ENCODE assay signal across 9 cellular contexts in the genomic region with DNA sequence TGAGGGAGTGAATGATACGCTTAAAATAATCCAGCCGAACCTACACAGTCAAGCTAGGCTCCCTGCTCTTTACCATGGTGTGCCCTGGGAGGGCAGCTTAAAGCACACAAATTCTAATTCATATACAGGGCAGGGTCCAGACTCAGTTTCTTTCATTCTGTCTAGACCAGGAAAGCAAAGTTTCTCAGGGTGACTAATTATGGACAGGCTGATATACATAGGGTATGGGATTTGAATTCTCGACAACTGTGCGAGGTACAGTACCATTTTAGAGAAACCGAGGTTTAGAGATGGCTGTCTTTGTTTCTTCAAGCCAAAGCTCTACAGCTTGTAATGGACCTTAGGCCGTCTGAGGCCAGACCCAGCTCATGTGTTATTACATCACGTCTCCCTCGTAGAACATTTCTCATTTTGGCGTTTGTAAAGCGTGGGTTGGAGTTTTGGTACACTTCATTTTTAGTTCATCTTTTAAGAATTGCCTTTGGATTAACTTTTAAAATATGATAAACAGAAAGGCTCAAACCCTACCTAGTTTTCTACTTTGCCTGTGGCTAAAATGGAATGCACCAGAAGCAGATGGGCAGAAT. TPM values are rescaled to one million over a fixed set of nuclear protein-coding genes. Genes with fewer than 3 reads are reported as not detected.
DNase-seq lines count a peak whose midpoint lies in the region; ATAC-seq and TF ChIP-seq lines count a peak whose summit lies in the region.
"Had no signal": no experiment of that assay in that cellular context is flagged by ENCODE, and none has a peak within 500 bp of the region (broad histone marks: within the 10 kb centered on the region; RNA-seq: fewer than 3 reads in every experiment).

No MANE protein-coding gene starts in this region.

- peaks cover 49% of the 10 kb centered on the region for H3K4me1 Mint-ChIP-seq in activated T-cell treated with anti-CD3 and anti-CD28 coated beads, Interleukin-2, amount 50 U/mL, for 72 hours (ENCODE audit: low read depth)

- H3K36me3 ChIP-seq in iPS-15b (ENCODE audit: control insufficient read depth, insufficient read depth, low read length) (no peaks in the 10 kb centered on the region), spleen (peaks cover 0 to 28% (median 0%) of the 10 kb centered on the region in 6 donors)

- no peak overlapping the region for H3K9ac ChIP-seq in iPS-15b (ENCODE audit: low read depth, low read length)

- DNase-seq in Jurkat, Clone E6-1 (ENCODE audit: low read depth, low spot score): no peak
- peak; percentile 15 to 25 for DNase-seq in activated T-cell treated with anti-CD3 and anti-CD28 coated beads, Interleukin-2, amount 50 U/mL, for 72 hours
- DNase-seq in spleen (no peak), T-helper 9 cell (no peak), NCI-H82 (lab: John Stamatoyannopoulos, UW) (no peak), DMS53 treated with DMSO at 0.1 percent for 48 hours (lab: John Stamatoyannopoulos, UW; ENCODE audit: unreplicated experiment) (no peak)
- DNase-seq: NCI-H1694 had no signal

- no peaks in the 10 kb centered on the region for H3K4me1 ChIP-seq in iPS-15b (ENCODE audit: control insufficient read depth, insufficient read depth, low read length)
- peaks cover 15 to 94% (median 74%) of the 10 kb centered on the region in 6 donors for H3K4me1 ChIP-seq in spleen

- H3K9me3 Mint-ChIP-seq in activated T-cell treated with anti-CD3 and anti-CD28 coated beads, Interleukin-2, amount 50 U/mL, for 72 hours: no peaks in the 10 kb centered on the region

- intact Hi-C loops in spleen (cut with DNase I; ENCODE audit: low total_unique reads): loop anchor here (10.0 kb wide), 2 partner anchors 318 to 658 kb away; no protein-coding TSS in a partner anchor

- H3K4me3 Mint-ChIP-seq in activated T-cell treated with anti-CD3 and anti-CD28 coated beads, Interleukin-2, amount 50 U/mL, for 72 hours: peak overlapping the region; percentile 92 to 97

- H3K4me3 ChIP-seq in Jurkat, Clone E6-1 (ENCODE audit: low read length): peak overlapping the region; percentile 87
- H3K4me3 ChIP-seq in iPS-15b (ENCODE audit: low read depth, low read length) (peak overlapping the region; percentile 69), spleen (peak overlapping the region; percentile 43 to 91 (median 78))

- TF ChIP-seq POLR2A in spleen (IDR thresholded peaks at IDR 0.05): no peak

- 23 to 46% (median 29%) methylated on average over 10 of the region's 10 CpGs for WGBS in spleen, 5 donors

- no peak for ATAC-seq in activated T-cell treated with anti-CD3 and anti-CD28 coated beads, Interleukin-2, amount 50 U/mL, for 72 hours (replicated peaks in 1 of 2)
- no peak for ATAC-seq in GM19467 (IDR thresholded peaks at IDR 0.05; ENCODE audit: unreplicated experiment)

- H3K27ac Mint-ChIP-seq in activated T-cell treated with anti-CD3 and anti-CD28 coated beads, Interleukin-2, amount 50 U/mL, for 72 hours: peak overlapping the region; percentile 99

- H3K36me3 Mint-ChIP-seq in activated T-cell treated with anti-CD3 and anti-CD28 coated beads, Interleukin-2, amount 50 U/mL, for 72 hours (ENCODE audit: insufficient read depth in 2 of 2): peaks cover 45 to 60% of the 10 kb centered on the region in 2 donors

- peak overlapping the region; percentile 58 to 97 (median 90) for H3K27ac ChIP-seq in spleen

- peaks cover 52% of the 10 kb centered on the region for H3K27me3 ChIP-seq in iPS-15b (ENCODE audit: control insufficient read depth, insufficient read depth, low read length)
- peaks cover 0 to 22% (median 0%) of the 10 kb centered on the region in 7 donors for H3K27me3 ChIP-seq in spleen (replicated peaks in 1 of 7)

- no peak for TF ChIP-seq CTCF in spleen (IDR thresholded peaks at IDR 0.05 in 8 of 11, conservative IDR thresholded peaks at IDR 0.05 in 3 of 11)

- no peaks in the 10 kb centered on the region for H3K9me3 ChIP-seq in iPS-15b (ENCODE audit: control insufficient read depth, insufficient read depth, low read length)
- H3K9me3 ChIP-seq in spleen: no peaks in the 10 kb centered on the region

- H3K27me3 Mint-ChIP-seq in activated T-cell treated with anti-CD3 and anti-CD28 coated beads, Interleukin-2, amount 50 U/mL, for 72 hours (ENCODE audit: low read depth): no peaks in the 10 kb centered on the region

RNA-seq across cellular contexts. Expression of a gene that starts 2.8 kb away (rescaled TPM):
- polyA plus RNA-seq in Jurkat, Clone E6-1 (2012; ENCODE audit: insufficient read depth, insufficient read length): 22.7 TPM
- 10 to 100 TPM; 42.3 to 59.5 TPM for total RNA-seq in activated T-cell treated with anti-CD3 and anti-CD28 coated beads, Interleukin-2, amount 50 U/mL, for 72 hours
- total RNA-seq in spleen: 100 to 1,000 TPM in 1 of 7 donors, 10 to 100 TPM in 6; 32.9 to 108 (median 36.9) TPM
- polyA plus RNA-seq in spleen: 1 to 10 TPM; 4.2 to 6.8 (median 6.3) TPM

Comparison
In these comparisons a context has a peak if more than half of its experiments do, and no peak if none do; other contexts are left out.
1. DNase-seq: peak in activated T-cell treated with anti-CD3 and anti-CD28 coated beads, Interleukin-2, amount 50 U/mL, for 72 hours (2 of 2); none in Jurkat, Clone E6-1 (single experiment), spleen (single experiment), T-helper 9 cell (single experiment), NCI-H82 (single experiment) and DMS53 treated with DMSO at 0.1 percent for 48 hours (single experiment).
2. Peak in every context shown above with its lines, with median percentiles within 50 percentile points of each other: H3K4me3 ChIP-seq.